ENCODE assay signal across 9 cellular contexts in genomic region chr3:150216041-150216811, GRCh38.
A peak's percentile ranks its signal among the peaks of the same experiment; 100 is the strongest.
DNase-seq lines count a peak whose midpoint lies in the region; ATAC-seq and TF ChIP-seq lines count a peak whose summit lies in the region.
"Had no signal": no experiment of that assay in that cellular context is flagged by ENCODE, and none has a peak within 500 bp of the region (broad histone marks: within the 10 kb centered on the region; RNA-seq: fewer than 3 reads in every experiment).

No MANE protein-coding gene starts in this region.

- H3K36me3 ChIP-seq in prostate gland = no peaks in the 10 kb centered on the region

- no peak overlapping the region for H3K4me3 ChIP-seq in epithelial cell of esophagus (ENCODE audit: low read length)
- H3K4me3 ChIP-seq in prostate gland = no peak overlapping the region

- no peak overlapping the region for H3K27ac ChIP-seq in prostate gland

- ATAC-seq in left lobe of liver = no peak
- ATAC-seq: Panc1 had no signal

- no peak for TF ChIP-seq POLR2A in prostate gland (IDR thresholded peaks at IDR 0.05)

- intact Hi-C loops in prostate gland (cut with DNase I) = no loop called here

- H3K27me3 ChIP-seq in prostate gland (replicated peaks; ENCODE audit: insufficient read depth) = no peaks in the 10 kb centered on the region

- peak; percentile 12 for TF ChIP-seq CTCF in epithelial cell of esophagus (IDR thresholded peaks at IDR 0.05; ENCODE audit: insufficient read depth, low read depth, low read length, missing control alignments)
- no peak for TF ChIP-seq CTCF in prostate gland (IDR thresholded peaks at IDR 0.05)

- 15% methylated on average over 6 of the region's 6 CpGs for WGBS in prostate gland

- H3K9me3 ChIP-seq in prostate gland = no peaks in the 10 kb centered on the region

- H3K4me1 ChIP-seq in prostate gland (replicated peaks) = no peaks in the 10 kb centered on the region

- DNase-seq in H4 (ENCODE audit: low spot score) = peak; percentile 71
- DNase-seq in NCI-H526 (lab: John Stamatoyannopoulos, UW) = peak; percentile 47 to 70
- DNase-seq in epithelial cell of esophagus (ENCODE audit: low read depth) = peak; percentile 49
- peak; percentile 16 for DNase-seq in prostate gland (ENCODE audit: low spot score)
- no peak for DNase-seq in stimulated activated CD8-positive, alpha-beta memory T cell treated with anti-CD3 and anti-CD28 coated beads, Interleukin-4, amount 100 ng/mL, for 48 hours
- DNase-seq in OCI-M2 (lab: John Stamatoyannopoulos, UW; ENCODE audit: unreplicated experiment) = no peak
- DNase-seq in left lobe of liver (ENCODE audit: low spot score) = no peak
- no peak for DNase-seq in SW 1271 (lab: John Stamatoyannopoulos, UW)

Comparison
In these comparisons a context has a peak if more than half of its experiments do, and no peak if none do; other contexts are left out.
1. DNase-seq: peak in H4 (single experiment), NCI-H526 (2 of 2), epithelial cell of esophagus (single experiment) and prostate gland (single experiment); none in stimulated activated CD8-positive, alpha-beta memory T cell treated with anti-CD3 and anti-CD28 coated beads, Interleukin-4, amount 100 ng/mL, for 48 hours (single experiment), OCI-M2 (single experiment), left lobe of liver (single experiment) and SW 1271 (0 of 2).